Comparison of ENCODE assay signal across 22 cellular contexts in genomic region chr6:91464718-91465117, GRCh38.
DNase-seq lines count a peak whose midpoint lies in the region; ATAC-seq, FAIRE-seq and TF ChIP-seq lines count a peak whose summit lies in the region.
"Had no signal": no experiment of that assay in that cellular context is flagged by ENCODE, and none has a peak within 500 bp of the region (broad histone marks: within the 10 kb centered on the region; RNA-seq: fewer than 3 reads in every experiment).

No MANE protein-coding gene starts in this region.

- no peak for TF ChIP-seq RAD21 in A549 (conservative IDR thresholded peaks at IDR 0.05 in 1 of 2, IDR thresholded peaks at IDR 0.05 in 1 of 2)

- no peak overlapping the region for H3K4me2 ChIP-seq in A549
- H3K4me2 ChIP-seq: BLaER1 had no signal

- POLR2A ChIA-PET in A549 (lab: Yijun Ruan, JAX), result no interaction called here

- TF ChIP-seq CTCF in 22Rv1 (IDR thresholded peaks at IDR 0.05) (no peak), A549 (IDR thresholded peaks at IDR 0.05) (no peak), VCaP (conservative IDR thresholded peaks at IDR 0.05) (no peak), testis (IDR thresholded peaks at IDR 0.05) (no peak)

- H3K27me3 ChIP-seq in testis, result no peaks in the 10 kb centered on the region
- H3K27me3 ChIP-seq: BE2C, BLaER1 had no signal

- no peaks in the 10 kb centered on the region for H3K9me3 ChIP-seq in A549
- H3K9me3 ChIP-seq in testis, result no peaks in the 10 kb centered on the region
- H3K9me3 ChIP-seq: BE2C, BLaER1 had no signal

- no peak overlapping the region for H3K4me3 ChIP-seq in A549
- no peak overlapping the region for H3K4me3 ChIP-seq in testis
- H3K4me3 ChIP-seq: BLaER1, GM12878 had no signal

- no peaks in the 10 kb centered on the region for H3K36me3 ChIP-seq in testis (ENCODE audit: low read depth, missing control alignments)
- H3K36me3 ChIP-seq: BE2C, BLaER1 had no signal

- CTCF ChIA-PET in A549 (lab: Yijun Ruan, JAX), result no interaction called here

- ATAC-seq in A549, result no peak

- H3K4me1 ChIP-seq in A549 (no peaks in the 10 kb centered on the region), testis (no peaks in the 10 kb centered on the region)
- H3K4me1 ChIP-seq: BE2C, BLaER1 had no signal

- no peak for FAIRE-seq in A549 (lab: Jason Lieb, UNC)
- FAIRE-seq: GM12878, GM12892 had no signal

- intact Hi-C loops in testis (cut with DNase I; ENCODE audit: low total_unique reads), result no loop called here

- TF ChIP-seq EP300 in A549 (IDR thresholded peaks at IDR 0.05), result no peak

- TF ChIP-seq POLR2A in A549 (IDR thresholded peaks at IDR 0.05; ENCODE audit: low read length) (no peak), testis (IDR thresholded peaks at IDR 0.05) (no peak)

- H3K27ac ChIP-seq in 22Rv1, result peak overlapping the region; percentile 68
- no peak overlapping the region for H3K27ac ChIP-seq in A549
- peak overlapping the region; percentile 33 for H3K27ac ChIP-seq in VCaP
- H3K27ac ChIP-seq in testis, result no peak overlapping the region
- H3K27ac ChIP-seq: BLaER1 had no signal

- DNase-seq in A549 (ENCODE audit: low read depth in 1 of 2, low spot score in 1 of 2), result no peak
- no peak for DNase-seq in NCI-H1417 (lab: John Stamatoyannopoulos, UW)
- DNase-seq in testis, result no peak
- DNase-seq in ureter (ENCODE audit: low spot score), result no peak
- DNase-seq: ACHN; BE2C; C1 segment of cervical spinal cord; CD4-positive, alpha-beta memory T cell; CD4-positive, CD25-positive, alpha-beta regulatory T cell; CD8-positive, alpha-beta memory T cell; COR-L47; DMS 273 treated with DMSO at 0.1 percent for 48 hours; DMS153; DMS79; DND-41; EL; GDM1 had no signal

TF ChIP-seq in A549, 52 proteins besides CTCF, POLR2A, EP300 and RAD21:
- TF ChIP-seq NR3C1 (IDR thresholded peaks at IDR 0.05) (no peak), JUN (IDR thresholded peaks at IDR 0.05) (no peak), MAFK (IDR thresholded peaks at IDR 0.05; ENCODE audit: partially characterized antibody) (peak; percentile 47)

Comparison
In these comparisons a context has a peak if more than half of its experiments do, and no peak if none do; other contexts are left out.
1. H3K27ac ChIP-seq: peak in 22Rv1 (single experiment) and VCaP (single experiment); none in A549 (0 of 2) and testis (0 of 2).